Comparison of ENCODE assay signal across 8 cellular contexts in the genomic region with DNA sequence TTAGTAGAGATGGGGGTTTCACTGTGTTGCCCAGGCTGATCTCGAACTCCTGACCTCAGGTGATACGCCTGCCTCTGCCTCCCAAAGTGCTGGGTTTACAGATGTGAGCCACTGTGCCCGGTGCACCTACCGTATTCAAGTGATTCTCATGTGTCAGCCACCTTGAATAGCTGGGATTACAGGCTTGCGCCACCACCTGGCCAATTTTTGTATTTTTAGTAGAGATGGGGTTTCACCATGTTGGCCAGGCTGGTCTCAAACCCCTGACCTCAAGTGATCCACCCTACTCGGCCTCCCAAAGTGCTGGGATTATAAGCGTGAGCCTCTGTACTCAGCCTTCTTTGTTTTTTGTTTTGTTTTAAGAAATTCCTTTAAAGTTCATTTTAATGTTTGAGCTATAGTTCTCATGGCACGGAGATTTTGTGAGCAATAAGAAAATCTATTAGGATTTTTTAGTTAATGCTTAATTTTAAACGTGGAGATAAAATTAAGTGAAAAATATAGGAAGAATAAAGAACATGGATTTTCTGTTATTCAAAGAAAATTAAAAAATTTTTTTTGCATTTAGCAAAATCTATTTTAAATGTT.
A peak's percentile ranks its signal among the peaks of the same experiment; 100 is the strongest.
DNase-seq lines count a peak whose midpoint lies in the region; ATAC-seq and TF ChIP-seq lines count a peak whose summit lies in the region.

No MANE protein-coding gene starts in this region.

- peaks cover 16% of the 10 kb centered on the region for H3K4me1 Mint-ChIP-seq in T-helper 2 cell treated with Interferon-gamma antibody and Interleukin-4, amounts not matched to agents 5 μg/mL and 100 μg/mL, for 36 hours (ENCODE audit: low read depth)
- peaks cover 10% of the 10 kb centered on the region for H3K4me1 Mint-ChIP-seq in nephron progenitor cell

- peak; percentile 50 for TF ChIP-seq CTCF in nephron progenitor cell (IDR thresholded peaks at IDR 0.05)

- peaks cover 2% of the 10 kb centered on the region for H3K36me3 Mint-ChIP-seq in T-helper 2 cell treated with Interferon-gamma antibody and Interleukin-4, amounts not matched to agents 5 μg/mL and 100 μg/mL, for 36 hours (ENCODE audit: low read depth)
- H3K36me3 Mint-ChIP-seq in nephron progenitor cell (ENCODE audit: low read depth), result peaks cover 36% of the 10 kb centered on the region

- H3K27ac Mint-ChIP-seq in T-helper 2 cell treated with Interferon-gamma antibody and Interleukin-4, amounts not matched to agents 5 μg/mL and 100 μg/mL, for 36 hours, result no peak overlapping the region
- H3K27ac Mint-ChIP-seq in nephron progenitor cell, result no peak overlapping the region

- no peak overlapping the region for H3K4me3 Mint-ChIP-seq in T-helper 2 cell treated with Interferon-gamma antibody and Interleukin-4, amounts not matched to agents 5 μg/mL and 100 μg/mL, for 36 hours
- H3K4me3 Mint-ChIP-seq in nephron progenitor cell, result no peak overlapping the region

- H3K9me3 Mint-ChIP-seq in T-helper 2 cell treated with Interferon-gamma antibody and Interleukin-4, amounts not matched to agents 5 μg/mL and 100 μg/mL, for 36 hours, result no peaks in the 10 kb centered on the region
- H3K9me3 Mint-ChIP-seq in nephron progenitor cell, result no peaks in the 10 kb centered on the region

- DNase-seq in NCI-H2196 (lab: John Stamatoyannopoulos, UW; ENCODE audit: unreplicated experiment), result peak; percentile 11
- no peak for DNase-seq in NCI-H2196 treated with DMSO at 0.1 percent for 48 hours (lab: John Stamatoyannopoulos, UW; ENCODE audit: unreplicated experiment)
- peak; percentile 57 for DNase-seq in T-helper 2 cell treated with Interferon-gamma antibody and Interleukin-4, amounts not matched to agents 5 μg/mL and 100 μg/mL, for 36 hours (ENCODE audit: low spot score)
- peak; percentile 79 for DNase-seq in dermis blood vessel endothelial cell
- DNase-seq in nephron progenitor cell, result peak; percentile 42
- DNase-seq in head of caudate nucleus, result no peak
- no peak for DNase-seq in inferior parietal cortex (ENCODE audit: extremely low spot score)

- H3K27me3 Mint-ChIP-seq in T-helper 2 cell treated with Interferon-gamma antibody and Interleukin-4, amounts not matched to agents 5 μg/mL and 100 μg/mL, for 36 hours (ENCODE audit: low read depth), result no peaks in the 10 kb centered on the region
- H3K27me3 Mint-ChIP-seq in nephron progenitor cell (ENCODE audit: low read depth, poor library complexity), result peaks cover 2% of the 10 kb centered on the region

- intact Hi-C loops in head of caudate nucleus (cut with DNase I), result no loop called here

- ATAC-seq in HG03378 (IDR thresholded peaks at IDR 0.05; ENCODE audit: unreplicated experiment), result peak; percentile 61

Comparison
In these comparisons a context has a peak if more than half of its experiments do, and no peak if none do; other contexts are left out.
1. DNase-seq: peak in NCI-H2196 (single experiment), T-helper 2 cell treated with Interferon-gamma antibody and Interleukin-4, amounts not matched to agents 5 μg/mL and 100 μg/mL, for 36 hours (single experiment), dermis blood vessel endothelial cell (single experiment) and nephron progenitor cell (single experiment); none in NCI-H2196 treated with DMSO at 0.1 percent for 48 hours (single experiment), head of caudate nucleus (0 of 42) and inferior parietal cortex (single experiment).